Comparison of ENCODE assay signal across 29 cellular contexts in the genomic region with DNA sequence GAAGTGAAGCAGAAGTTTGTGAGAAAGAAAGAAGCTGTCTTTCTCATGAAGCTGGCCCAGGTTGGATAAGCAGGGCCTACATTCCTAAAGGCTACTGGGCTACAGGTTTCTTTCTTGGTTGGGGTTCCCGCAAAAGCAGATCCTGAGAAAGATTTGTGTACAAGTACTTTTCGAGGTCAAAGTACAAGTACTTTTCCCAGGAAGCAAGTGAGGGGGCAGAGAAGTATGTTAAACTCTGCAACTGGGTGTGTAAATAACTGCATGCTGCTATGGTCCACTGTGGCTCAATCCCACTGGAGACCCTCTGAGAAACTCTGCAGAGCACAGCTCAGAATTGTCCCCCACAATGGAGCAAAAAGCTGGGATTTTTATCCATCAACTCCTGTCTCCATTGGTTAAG.
"Had no signal": no experiment of that assay in that cellular context is flagged by ENCODE, and none has a peak within 500 bp of the region (broad histone marks: within the 10 kb centered on the region; RNA-seq: fewer than 3 reads in every experiment).

No MANE protein-coding gene starts in this region.

- DNase-seq: activated CD4-positive, alpha-beta memory T cell treated with anti-CD3 and anti-CD28 coated beads for 36 hours; activated CD4-positive, alpha-beta T cell treated with anti-CD3 and anti-CD28 coated beads for 36 hours; activated CD4-positive, alpha-beta T cell treated with anti-CD3 and anti-CD28 coated beads, Interleukin-2, amount 10 ng/mL, durations not matched to agents 24 days and 14 days; activated CD4-positive, CD25-positive, alpha-beta regulatory T cell; activated CD4-positive, CD25-positive, alpha-beta regulatory T cell treated with anti-CD3 and anti-CD28 coated beads, Interleukin-2, amount 50 U/mL, for 72 hours; activated CD8-positive, alpha-beta memory T cell treated with anti-CD3 and anti-CD28 coated beads, Interleukin-2, amount 10 ng/mL, durations not matched to agents 7 days and 5 days; activated CD8-positive, alpha-beta memory T cell treated with anti-CD3 and anti-CD28 coated beads, Interleukin-2, amount 50 U/mL, for 4 hours; activated CD8-positive, alpha-beta T cell treated with anti-CD3 and anti-CD28 coated beads, Interleukin-2, amount 10 ng/mL, durations not matched to agents 7 days and 5 days; activated effector memory CD4-positive, alpha-beta T cell treated with anti-CD3 and anti-CD28 coated beads, Interleukin-2, amount 50 U/mL, for 16 hours; activated naive CD4-positive, alpha-beta T cell treated with anti-CD3 and anti-CD28 coated beads for 36 hours; activated naive CD8-positive, alpha-beta T cell treated with anti-CD3 and anti-CD28 coated beads for 36 hours; activated naive CD8-positive, alpha-beta T cell treated with anti-CD3 and anti-CD28 coated beads, Interleukin-2, amount 50 U/mL, for 24 hours; activated T-cell treated with anti-CD3 and anti-CD28 coated beads, Interleukin-2, amount 50 U/mL, for 1 hour; activated T-cell treated with anti-CD3 and anti-CD28 coated beads, Interleukin-2, amount 50 U/mL, for 48 hours; adrenal gland; amygdala; aorta; body of pancreas; central memory CD4-positive, alpha-beta T cell; cerebellar nuclear complex; colonic mucosa; effector CD8-positive, alpha-beta T cell; esophagus squamous epithelium; foreskin melanocyte; T-helper 2 cell had no signal

- H3K9me3 ChIP-seq: adrenal gland, body of pancreas, colonic mucosa, esophagus squamous epithelium, gastroesophageal sphincter had no signal

- H3K4me1 ChIP-seq: adrenal gland, colonic mucosa, esophagus squamous epithelium, gastroesophageal sphincter had no signal

- FAIRE-seq: endometrium, endothelial cell of umbilical vein had no signal

- H3K27ac ChIP-seq: adrenal gland, body of pancreas, colonic mucosa, epithelial cell of prostate, esophagus squamous epithelium, gastroesophageal sphincter had no signal

- H3K36me3 ChIP-seq: adrenal gland, colonic mucosa, esophagus squamous epithelium, gastroesophageal sphincter had no signal

- ATAC-seq: activated CD4-positive, alpha-beta T cell treated with anti-CD3 and anti-CD28 coated beads for 36 hours; activated CD8-positive, alpha-beta memory T cell treated with anti-CD3 and anti-CD28 coated beads, Interleukin-2, amount 10 ng/mL, durations not matched to agents 7 days and 5 days; activated CD8-positive, alpha-beta T cell treated with anti-CD3 and anti-CD28 coated beads, Interleukin-2, amount 10 ng/mL, durations not matched to agents 7 days and 5 days; activated naive CD8-positive, alpha-beta T cell treated with anti-CD3 and anti-CD28 coated beads, Interleukin-2, amount 50 U/mL, for 24 hours; body of pancreas; gastroesophageal sphincter had no signal

- H3K4me3 ChIP-seq: adrenal gland, body of pancreas, colonic mucosa, esophagus squamous epithelium, gastroesophageal sphincter had no signal

- H3K27me3 ChIP-seq: adrenal gland, body of pancreas, colonic mucosa, esophagus squamous epithelium, gastroesophageal sphincter had no signal
